ENCODE assay signal across 20 cellular contexts in the genomic region with DNA sequence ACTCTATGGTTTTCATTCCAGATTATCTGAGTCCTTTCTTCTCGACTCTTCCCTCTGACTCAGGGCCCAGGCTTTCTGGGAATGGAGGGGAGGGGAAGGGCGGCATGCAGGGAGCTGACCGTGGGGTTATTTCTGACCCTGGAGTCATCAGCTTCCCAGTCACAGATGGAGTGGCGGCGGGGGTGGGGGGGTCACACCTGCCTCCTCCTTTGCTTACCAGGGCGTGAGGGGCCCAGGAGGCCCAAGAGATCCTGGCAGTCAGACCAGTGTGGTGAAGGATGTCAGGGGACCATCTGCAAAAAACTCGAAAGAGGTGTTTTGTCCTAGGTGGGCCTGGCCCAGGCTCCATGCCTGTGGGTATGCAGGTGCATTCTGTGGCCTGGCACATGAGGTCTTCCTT. TPM values are rescaled to one million over a fixed set of nuclear protein-coding genes. Genes with fewer than 3 reads are reported as not detected.
DNase-seq lines count a peak whose midpoint lies in the region; ATAC-seq and TF ChIP-seq lines count a peak whose summit lies in the region.
"Had no signal": no experiment of that assay in that cellular context is flagged by ENCODE, and none has a peak within 500 bp of the region (broad histone marks: within the 10 kb centered on the region; RNA-seq: fewer than 3 reads in every experiment).

No MANE protein-coding gene starts in this region.

- no peaks in the 10 kb centered on the region for H3K36me3 ChIP-seq in neural progenitor cell
- H3K36me3 ChIP-seq: uterus had no signal

- H3K9ac ChIP-seq in neural progenitor cell = no peak overlapping the region

- peaks cover 8% of the 10 kb centered on the region for H3K4me1 Mint-ChIP-seq in neural progenitor cell

- peaks cover 11% of the 10 kb centered on the region for H3K27me3 Mint-ChIP-seq in neural progenitor cell (ENCODE audit: insufficient read depth, low read depth)
- H3K27me3 Mint-ChIP-seq: activated CD4-positive, alpha-beta T cell treated with anti-CD3 and anti-CD28 coated beads for 36 hours had no signal

- no peak for TF ChIP-seq CTCF in neural progenitor cell (IDR thresholded peaks at IDR 0.05)

- ATAC-seq in GM18868 (IDR thresholded peaks at IDR 0.05; ENCODE audit: unreplicated experiment) (no peak), GM21723 (IDR thresholded peaks at IDR 0.05; ENCODE audit: unreplicated experiment) (no peak)
- ATAC-seq: foreskin keratinocyte, left lobe of liver had no signal

- H3K4me3 Mint-ChIP-seq in neural progenitor cell = no peak overlapping the region
- H3K4me3 Mint-ChIP-seq: activated naive CD4-positive, alpha-beta T cell treated with anti-CD3 and anti-CD28 coated beads, Interleukin-2, amount 10 ng/mL, durations not matched to agents 7 days and 5 days had no signal

- no peak overlapping the region for H3K4me3 ChIP-seq in neural progenitor cell
- H3K4me3 ChIP-seq: skin epidermis, uterus had no signal

- H3K27me3 ChIP-seq in neural progenitor cell = no peaks in the 10 kb centered on the region
- H3K27me3 ChIP-seq: uterus had no signal

- no peak overlapping the region for H3K4me2 ChIP-seq in neural progenitor cell

- no peaks in the 10 kb centered on the region for H3K79me2 ChIP-seq in neural progenitor cell (ENCODE audit: low read depth)

- H3K9me3 ChIP-seq in neural progenitor cell (ENCODE audit: low read depth) = no peaks in the 10 kb centered on the region
- H3K9me3 ChIP-seq: uterus had no signal

- no peaks in the 10 kb centered on the region for H3K9me3 Mint-ChIP-seq in neural progenitor cell
- H3K9me3 Mint-ChIP-seq: activated naive CD4-positive, alpha-beta T cell treated with anti-CD3 and anti-CD28 coated beads, Interleukin-2, amount 10 ng/mL, durations not matched to agents 7 days and 5 days had no signal

- no peak overlapping the region for H2AFZ ChIP-seq in neural progenitor cell (replicated peaks)

- H4K20me1 ChIP-seq in neural progenitor cell (ENCODE audit: low read depth) = no peaks in the 10 kb centered on the region

- no peaks in the 10 kb centered on the region for H3K4me1 ChIP-seq in neural progenitor cell
- H3K4me1 ChIP-seq: foreskin keratinocyte, uterus had no signal

- no peaks in the 10 kb centered on the region for H3K36me3 Mint-ChIP-seq in neural progenitor cell
- H3K36me3 Mint-ChIP-seq: activated naive CD4-positive, alpha-beta T cell treated with anti-CD3 and anti-CD28 coated beads, Interleukin-2, amount 10 ng/mL, durations not matched to agents 7 days and 5 days had no signal

- no peak overlapping the region for H3K27ac Mint-ChIP-seq in neural progenitor cell
- H3K27ac Mint-ChIP-seq: activated naive CD4-positive, alpha-beta T cell treated with anti-CD3 and anti-CD28 coated beads, Interleukin-2, amount 10 ng/mL, durations not matched to agents 7 days and 5 days had no signal

- no peak overlapping the region for H3K27ac ChIP-seq in neural progenitor cell
- H3K27ac ChIP-seq: epithelial cell of prostate, foreskin keratinocyte, skin epidermis, uterus had no signal

- in situ Hi-C loops in ACHN (cut with HindIII; ENCODE audit: low pct_ligation_motif_present, low pct_unique_long_range_greater_than_20kb, low sequenced_read_pairs) = no loop called here

- DNase-seq in ACHN = peak; percentile 39
- DNase-seq in ELR (ENCODE audit: low read depth) = peak; percentile 52
- DNase-seq in amniotic epithelial cell (ENCODE audit: low read depth) = peak; percentile 71
- DNase-seq in kidney tubule cell (ENCODE audit: low spot score) = peak; percentile 80
- DNase-seq in activated CD4-positive, alpha-beta T cell treated with anti-CD3 and anti-CD28 coated beads for 1 hour = no peak
- no peak for DNase-seq in neural progenitor cell (ENCODE audit: low spot score)
- DNase-seq: activated naive CD4-positive, alpha-beta T cell treated with anti-CD3 and anti-CD28 coated beads, Interleukin-2, amount 10 ng/mL, durations not matched to agents 7 days and 5 days; DMS79 treated with DMSO at 0.1 percent for 48 hours; foreskin keratinocyte; NCI-H1417; NCI-H2171; NCI-H748 treated with DMSO at 0.1 percent for 48 hours; uterus had no signal

- H3F3A ChIP-seq in neural progenitor cell (ENCODE audit: low read depth) = no peaks in the 10 kb centered on the region

RNA-seq across cellular contexts. Expression of gene XIRP1, which starts 1.0 kb away (rescaled TPM):
- total RNA-seq in neural progenitor cell (ENCODE audit: low replicate concordance) = not detected in 2 replicates
- total RNA-seq: dermis microvascular lymphatic vessel endothelial cell, foreskin keratinocyte, left lobe of liver had no signal

RNA-seq across cellular contexts. Expression of gene CSRNP1, which starts 40.0 kb away (rescaled TPM):
- total RNA-seq in neural progenitor cell (ENCODE audit: low replicate concordance) = 1.9 and 6.5 TPM in 2 replicates

Comparison
In these comparisons a context has a peak if more than half of its experiments do, and no peak if none do; other contexts are left out.
1. DNase-seq: peak in ACHN (single experiment), ELR (single experiment), amniotic epithelial cell (single experiment) and kidney tubule cell (single experiment); none in activated CD4-positive, alpha-beta T cell treated with anti-CD3 and anti-CD28 coated beads for 1 hour (single experiment) and neural progenitor cell (single experiment).